ENCODE assay signal across 8 cellular contexts in the genomic region with DNA sequence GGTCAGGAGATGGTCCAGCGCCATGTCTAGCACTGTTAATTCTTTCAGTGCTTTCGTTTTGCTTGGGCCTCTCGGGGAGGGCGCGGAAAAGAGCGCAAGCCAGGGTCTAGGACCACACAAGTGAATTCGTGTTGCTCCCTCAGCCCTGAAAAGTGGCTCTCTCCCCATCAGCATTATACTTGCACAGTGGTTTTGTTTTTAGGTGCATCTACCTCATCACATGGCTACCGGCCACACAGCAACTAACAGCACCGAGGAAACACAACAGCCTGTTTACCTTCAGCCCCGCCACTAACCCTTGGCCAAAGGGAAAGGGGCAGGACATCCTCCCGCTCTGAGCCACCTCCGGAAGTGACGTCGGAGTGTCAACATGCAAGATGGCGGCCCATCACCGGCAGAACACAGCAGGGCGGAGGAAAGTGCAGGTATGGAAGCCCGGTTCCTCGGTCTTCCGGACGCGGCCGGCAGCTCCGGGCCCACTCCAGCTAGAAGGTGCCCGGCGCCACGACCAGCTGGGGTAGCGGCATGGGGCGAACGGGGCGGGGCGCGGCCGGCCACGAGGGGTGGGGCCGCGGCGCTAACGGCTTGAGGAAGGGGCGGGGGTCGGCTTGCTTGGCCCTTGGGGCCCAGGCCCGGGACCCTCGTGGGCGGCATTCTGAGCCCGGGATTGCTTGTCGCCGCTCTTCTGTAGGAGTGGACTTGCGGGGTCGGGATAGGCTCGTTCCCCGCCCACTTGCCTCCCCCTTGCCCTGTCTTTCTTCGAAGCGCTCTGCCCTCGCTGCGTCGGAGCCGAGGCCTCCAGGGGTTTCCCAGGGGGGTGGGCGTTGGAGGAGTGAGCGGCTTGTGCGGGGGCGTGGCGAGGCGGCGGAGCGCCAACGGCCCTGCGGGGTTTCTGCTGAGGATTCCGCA. TPM values are rescaled to one million over a fixed set of nuclear protein-coding genes. Genes with fewer than 3 reads are reported as not detected.
A peak's percentile ranks its signal among the peaks of the same experiment; 100 is the strongest.
DNase-seq lines count a peak whose midpoint lies in the region; ATAC-seq and TF ChIP-seq lines count a peak whose summit lies in the region.

A gene (minus strand): TSS at position 296 of the 909 bp plus-strand sequence. CDS start 101,582 bp downstream, outside the sequence.
A gene (plus strand): TSS at position 368 of the 909 bp plus-strand sequence. CDS start 10 bp downstream, at position 378.

- no peaks in the 10 kb centered on the region for H3K27me3 Mint-ChIP-seq in activated T-cell treated with anti-CD3 and anti-CD28 coated beads, Interleukin-2, amount 50 U/mL, for 24 hours

- ATAC-seq in GM21619 (IDR thresholded peaks at IDR 0.05; ENCODE audit: unreplicated experiment): peak; percentile 98

- H3K27ac ChIP-seq in esophagus (ENCODE audit: low read depth in 2 of 2, low read length in 1 of 2) (peak within 1 kb of the TSS; percentile 66 to 91), mucosa of rectum (ENCODE audit: low read depth in 2 of 2, low read length in 2 of 2) (peak within 1 kb of the TSS; percentile 91 to 96)

- H3K36me3 ChIP-seq in esophagus (ENCODE audit: control insufficient read depth in 2 of 2, insufficient read depth in 2 of 2, low read length in 1 of 2) (no peaks in the 10 kb centered on the region), mucosa of rectum (ENCODE audit: control insufficient read depth in 2 of 2, insufficient read depth in 2 of 2, low read length in 2 of 2) (no peaks in the 10 kb centered on the region)

- H3K4me1 ChIP-seq in esophagus (ENCODE audit: control insufficient read depth in 2 of 2, insufficient read depth in 2 of 2, low read length in 1 of 2): no peaks in the 10 kb centered on the region
- peaks cover 5 to 6% of the 10 kb centered on the region in 2 donors for H3K4me1 ChIP-seq in mucosa of rectum (ENCODE audit: control insufficient read depth in 2 of 2, insufficient read depth in 2 of 2, low read length in 2 of 2)

- H3K36me3 Mint-ChIP-seq in activated T-cell treated with anti-CD3 and anti-CD28 coated beads, Interleukin-2, amount 50 U/mL, for 24 hours (ENCODE audit: low read depth): peaks cover 8% of the 10 kb centered on the region

- peak; percentile 39 for DNase-seq in DMS153 treated with DMSO at 0.1 percent for 48 hours (lab: John Stamatoyannopoulos, UW; ENCODE audit: unreplicated experiment)
- DNase-seq in OCI-M2 (lab: John Stamatoyannopoulos, UW; ENCODE audit: unreplicated experiment): peak; percentile 55
- DNase-seq in activated T-cell treated with anti-CD3 and anti-CD28 coated beads, Interleukin-2, amount 50 U/mL, for 24 hours: peak; percentile 91
- DNase-seq in stimulated activated CD8-positive, alpha-beta memory T cell treated with anti-CD3 and anti-CD28 coated beads, Interleukin-4, amount 100 ng/mL, for 4 hours (ENCODE audit: low read depth in 2 of 2, low spot score in 1 of 2): peak; percentile 85 to 88

- no peaks in the 10 kb centered on the region for H3K9me3 Mint-ChIP-seq in activated T-cell treated with anti-CD3 and anti-CD28 coated beads, Interleukin-2, amount 50 U/mL, for 24 hours

- TF ChIP-seq EP300 in Ishikawa (IDR thresholded peaks at IDR 0.05; ENCODE audit: borderline replicate concordance): no peak

- peak within 1 kb of the TSS; percentile 90 for H3K4me3 Mint-ChIP-seq in activated T-cell treated with anti-CD3 and anti-CD28 coated beads, Interleukin-2, amount 50 U/mL, for 24 hours

- H3K27ac Mint-ChIP-seq in activated T-cell treated with anti-CD3 and anti-CD28 coated beads, Interleukin-2, amount 50 U/mL, for 24 hours: peak within 1 kb of the TSS; percentile 97

- H3K9me3 ChIP-seq in esophagus (ENCODE audit: control insufficient read depth in 2 of 2, insufficient read depth in 1 of 2, low read depth in 1 of 2, low read length in 1 of 2) (no peaks in the 10 kb centered on the region), mucosa of rectum (ENCODE audit: control insufficient read depth in 2 of 2, low read length in 2 of 2) (no peaks in the 10 kb centered on the region)

- TF ChIP-seq RAD21 in Ishikawa (IDR thresholded peaks at IDR 0.05; ENCODE audit: low read depth): no peak

- 1% methylated on average over 68 of the region's 68 CpGs for whole genome bisulfite sequencing in esophagus, 2 donors

- H3K4me1 Mint-ChIP-seq in activated T-cell treated with anti-CD3 and anti-CD28 coated beads, Interleukin-2, amount 50 U/mL, for 24 hours (ENCODE audit: low read depth): peaks cover 59% of the 10 kb centered on the region

- H3K4me3 ChIP-seq in esophagus (ENCODE audit: low read depth in 1 of 2, low read length in 2 of 2): peak within 1 kb of the TSS; percentile 68 to 85
- peak within 1 kb of the TSS; percentile 90 to 100 for H3K4me3 ChIP-seq in mucosa of rectum (ENCODE audit: low read length in 2 of 2)

- H3K27me3 ChIP-seq in esophagus (ENCODE audit: control insufficient read depth in 1 of 2, insufficient read depth in 2 of 2, low read length in 2 of 2): no peaks in the 10 kb centered on the region
- H3K27me3 ChIP-seq in mucosa of rectum (ENCODE audit: control insufficient read depth in 2 of 2, insufficient read depth in 2 of 2, low read length in 2 of 2): no peaks in the 10 kb centered on the region

- H3K9ac ChIP-seq in mucosa of rectum (ENCODE audit: low read depth in 1 of 2, low read length in 2 of 2): peak within 1 kb of the TSS; percentile 80 to 96

TF ChIP-seq in Ishikawa, 13 proteins besides CTCF, POLR2A, EP300 and RAD21:
- TF ChIP-seq TCF12 (IDR thresholded peaks at IDR 0.05; ENCODE audit: low read depth) (no peak), NFIC (IDR thresholded peaks at IDR 0.05) (no peak), EGR1 (IDR thresholded peaks at IDR 0.05) (peak; percentile 27; the same call in 1 of the 2 replicates), TEAD4 (IDR thresholded peaks at IDR 0.05) (no peak), YY1 (IDR thresholded peaks at IDR 0.05; ENCODE audit: low read depth) (peak; percentile 98), CEBPB (IDR thresholded peaks at IDR 0.05) (no peak), ZBTB7A (IDR thresholded peaks at IDR 0.05; ENCODE audit: low read depth) (peak; percentile 89; the same call in 1 of the 2 replicates), FOXM1 (IDR thresholded peaks at IDR 0.05; ENCODE audit: borderline replicate concordance, low read depth) (no peak), TAF1 (IDR thresholded peaks at IDR 0.05; ENCODE audit: low read depth) (peak; percentile 89), CREB1 (IDR thresholded peaks at IDR 0.05; ENCODE audit: low read depth) (peak; percentile 86)
- TF ChIP-seq, protein P1, sequence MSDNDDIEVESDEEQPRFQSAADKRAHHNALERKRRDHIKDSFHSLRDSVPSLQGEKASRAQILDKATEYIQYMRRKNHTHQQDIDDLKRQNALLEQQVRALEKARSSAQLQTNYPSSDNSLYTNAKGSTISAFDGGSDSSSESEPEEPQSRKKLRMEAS (IDR thresholded peaks at IDR 0.05): peak; percentile 56
- TF ChIP-seq, protein P2, sequence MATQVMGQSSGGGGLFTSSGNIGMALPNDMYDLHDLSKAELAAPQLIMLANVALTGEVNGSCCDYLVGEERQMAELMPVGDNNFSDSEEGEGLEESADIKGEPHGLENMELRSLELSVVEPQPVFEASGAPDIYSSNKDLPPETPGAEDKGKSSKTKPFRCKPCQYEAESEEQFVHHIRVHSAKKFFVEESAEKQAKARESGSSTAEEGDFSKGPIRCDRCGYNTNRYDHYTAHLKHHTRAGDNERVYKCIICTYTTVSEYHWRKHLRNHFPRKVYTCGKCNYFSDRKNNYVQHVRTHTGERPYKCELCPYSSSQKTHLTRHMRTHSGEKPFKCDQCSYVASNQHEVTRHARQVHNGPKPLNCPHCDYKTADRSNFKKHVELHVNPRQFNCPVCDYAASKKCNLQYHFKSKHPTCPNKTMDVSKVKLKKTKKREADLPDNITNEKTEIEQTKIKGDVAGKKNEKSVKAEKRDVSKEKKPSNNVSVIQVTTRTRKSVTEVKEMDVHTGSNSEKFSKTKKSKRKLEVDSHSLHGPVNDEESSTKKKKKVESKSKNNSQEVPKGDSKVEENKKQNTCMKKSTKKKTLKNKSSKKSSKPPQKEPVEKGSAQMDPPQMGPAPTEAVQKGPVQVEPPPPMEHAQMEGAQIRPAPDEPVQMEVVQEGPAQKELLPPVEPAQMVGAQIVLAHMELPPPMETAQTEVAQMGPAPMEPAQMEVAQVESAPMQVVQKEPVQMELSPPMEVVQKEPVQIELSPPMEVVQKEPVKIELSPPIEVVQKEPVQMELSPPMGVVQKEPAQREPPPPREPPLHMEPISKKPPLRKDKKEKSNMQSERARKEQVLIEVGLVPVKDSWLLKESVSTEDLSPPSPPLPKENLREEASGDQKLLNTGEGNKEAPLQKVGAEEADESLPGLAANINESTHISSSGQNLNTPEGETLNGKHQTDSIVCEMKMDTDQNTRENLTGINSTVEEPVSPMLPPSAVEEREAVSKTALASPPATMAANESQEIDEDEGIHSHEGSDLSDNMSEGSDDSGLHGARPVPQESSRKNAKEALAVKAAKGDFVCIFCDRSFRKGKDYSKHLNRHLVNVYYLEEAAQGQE (IDR thresholded peaks at IDR 0.05; ENCODE audit: low read depth): no peak
- TF ChIP-seq, protein P3, sequence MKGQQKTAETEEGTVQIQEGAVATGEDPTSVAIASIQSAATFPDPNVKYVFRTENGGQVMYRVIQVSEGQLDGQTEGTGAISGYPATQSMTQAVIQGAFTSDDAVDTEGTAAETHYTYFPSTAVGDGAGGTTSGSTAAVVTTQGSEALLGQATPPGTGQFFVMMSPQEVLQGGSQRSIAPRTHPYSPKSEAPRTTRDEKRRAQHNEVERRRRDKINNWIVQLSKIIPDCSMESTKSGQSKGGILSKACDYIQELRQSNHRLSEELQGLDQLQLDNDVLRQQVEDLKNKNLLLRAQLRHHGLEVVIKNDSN (IDR thresholded peaks at IDR 0.05): no peak
TF ChIP-seq in Ishikawa: peak in this region for 6.

RNA-seq across cellular contexts. Expression of the first gene that starts in this region (rescaled TPM):
- polyA plus RNA-seq in esophagus: under 1 TPM in 1 of 2 donors, not detected in 1; 0.02 TPM

RNA-seq across cellular contexts. Expression of the second gene that starts in this region (rescaled TPM):
- 10 to 100 TPM in 1 of 2 donors, 1 to 10 TPM in 1; 7.3 to 10.4 TPM for polyA plus RNA-seq in esophagus

Comparison
In these comparisons a context has a peak if more than half of its experiments do, and no peak if none do; other contexts are left out.
1. Peak in every context shown above with its lines: DNase-seq, ATAC-seq, H3K4me3 ChIP-seq and H3K27ac ChIP-seq.
2. DNase-seq: peak in every context shown above with its lines; median percentile 91 in activated T-cell treated with anti-CD3 and anti-CD28 coated beads, Interleukin-2, amount 50 U/mL, for 24 hours; 86 in stimulated activated CD8-positive, alpha-beta memory T cell treated with anti-CD3 and anti-CD28 coated beads, Interleukin-4, amount 100 ng/mL, for 4 hours; 55 in OCI-M2; 39 in DMS153 treated with DMSO at 0.1 percent for 48 hours.